ENCODE assay signal across 14 cellular contexts in genomic region chr7:94057955-94058354, GRCh38. TPM values are rescaled to one million over a fixed set of nuclear protein-coding genes. Genes with fewer than 3 reads are reported as not detected.
DNase-seq lines count a peak whose midpoint lies in the region; ATAC-seq and TF ChIP-seq lines count a peak whose summit lies in the region.
"Had no signal": no experiment of that assay in that cellular context is flagged by ENCODE, and none has a peak within 500 bp of the region (broad histone marks: within the 10 kb centered on the region; RNA-seq: fewer than 3 reads in every experiment).

No MANE protein-coding gene starts in this region.

- TF ChIP-seq CTCF in IMR-90 (conservative IDR thresholded peaks at IDR 0.05; ENCODE audit: low read depth, low read length) (no peak), nephron progenitor cell (IDR thresholded peaks at IDR 0.05) (no peak)

- H3K4me3 ChIP-seq in IMR-90 (ENCODE audit: insufficient read depth, low read depth, low read length) = no peak overlapping the region
- H3K4me3 ChIP-seq: HAP-1 had no signal

- no TSS peak for BruUV-seq in IMR-90 (replicated peaks; lab: Mats Ljungman, UMichigan)

- H3K4me1 Mint-ChIP-seq in nephron progenitor cell = peaks cover 90% of the 10 kb centered on the region
- peaks cover 4% of the 10 kb centered on the region for H3K4me1 Mint-ChIP-seq in activated CD4-positive, alpha-beta T cell treated with anti-CD3 and anti-CD28 coated beads, Interleukin-2, amount 10 ng/mL, durations not matched to agents 24 days and 14 days

- in situ Hi-C loops in IMR-90 (cut with MboI; ENCODE audit: low sequenced_read_pairs) = no loop called here

- no peak for TF ChIP-seq POLR2A in IMR-90 (IDR thresholded peaks at IDR 0.05; ENCODE audit: low read depth, low read length)

- H3K4ac ChIP-seq in IMR-90 (ENCODE audit: low read depth, low read length) = peak overlapping the region; percentile 32; the same call in 1 of the 2 replicates

- H3K79me1 ChIP-seq in IMR-90 (ENCODE audit: low read depth in 1 of 2, low read length in 2 of 2) = no peaks in the 10 kb centered on the region

- H3K14ac ChIP-seq in IMR-90 (replicated peaks; ENCODE audit: low read depth, low read length) = no peak overlapping the region

- H3K27me3 ChIP-seq in IMR-90 (ENCODE audit: control insufficient read depth, insufficient read depth, low read length) = no peaks in the 10 kb centered on the region

- peak overlapping the region; percentile 79 for H2BK15ac ChIP-seq in IMR-90 (ENCODE audit: low read depth, low read length)

- H3K18ac ChIP-seq in IMR-90 (ENCODE audit: low read depth, low read length) = peak overlapping the region; percentile 84; the same call in 1 of the 2 replicates

- peak overlapping the region; percentile 70; the same call in 1 of the 2 replicates for H4K5ac ChIP-seq in IMR-90 (ENCODE audit: low read depth, low read length)

- dilution Hi-C loops in IMR-90 (cut with HindIII; ENCODE audit: low sequenced_read_pairs, unreplicated experiment) = no loop called here

- peaks cover 16% of the 10 kb centered on the region for H3K36me3 Mint-ChIP-seq in nephron progenitor cell (ENCODE audit: low read depth)
- no peaks in the 10 kb centered on the region for H3K36me3 Mint-ChIP-seq in activated CD4-positive, alpha-beta T cell treated with anti-CD3 and anti-CD28 coated beads, Interleukin-2, amount 10 ng/mL, durations not matched to agents 24 days and 14 days (ENCODE audit: low read depth)
- H3K36me3 Mint-ChIP-seq: CD4-positive, alpha-beta memory T cell had no signal

- no peak overlapping the region for H3K23ac ChIP-seq in IMR-90 (ENCODE audit: low read depth, low read length)

- ATAC-seq in IMR-90 (ENCODE audit: low read depth) (no peak), GM19463 (IDR thresholded peaks at IDR 0.05; ENCODE audit: unreplicated experiment) (no peak)

- POLR2A ChIA-PET in IMR-90 (lab: Charles Lee; ENCODE audit: unreplicated experiment) = no interaction called here

- TF ChIP-seq RAD21 in IMR-90 (IDR thresholded peaks at IDR 0.05; ENCODE audit: low read length) = no peak

- intact Hi-C loops in IMR-90 (cut with micrococcal nuclease) = no loop called here
- intact Hi-C loops in activated CD4-positive, alpha-beta T cell treated with anti-CD3 and anti-CD28 coated beads, Interleukin-2, amount 10 ng/mL, durations not matched to agents 24 days and 14 days (cut with micrococcal nuclease) = no loop called here

- H3K36me3 ChIP-seq in IMR-90 (ENCODE audit: control insufficient read depth, insufficient read depth, low read length) = no peaks in the 10 kb centered on the region
- H3K36me3 ChIP-seq: HAP-1 had no signal

- H3K4me1 ChIP-seq in IMR-90 (ENCODE audit: control insufficient read depth, insufficient read depth, low read length) = peaks cover 9% of the 10 kb centered on the region; the same call in 1 of the 2 replicates
- H3K4me1 ChIP-seq: HAP-1 had no signal

- CTCF ChIA-PET in IMR-90 (lab: Yijun Ruan, JAX) = no interaction called here

- H3K4me3 Mint-ChIP-seq in nephron progenitor cell = peak overlapping the region; percentile 36
- no peak overlapping the region for H3K4me3 Mint-ChIP-seq in activated CD4-positive, alpha-beta T cell treated with anti-CD3 and anti-CD28 coated beads, Interleukin-2, amount 10 ng/mL, durations not matched to agents 24 days and 14 days
- H3K4me3 Mint-ChIP-seq: CD14-positive monocyte; CD4-positive, alpha-beta memory T cell had no signal

- peak overlapping the region; percentile 48; the same call in 1 of the 2 replicates for H2BK20ac ChIP-seq in IMR-90 (ENCODE audit: low read depth, low read length)

- H3K27me3 Mint-ChIP-seq in nephron progenitor cell (ENCODE audit: low read depth, poor library complexity) = no peaks in the 10 kb centered on the region
- H3K27me3 Mint-ChIP-seq in activated CD4-positive, alpha-beta T cell treated with anti-CD3 and anti-CD28 coated beads, Interleukin-2, amount 10 ng/mL, durations not matched to agents 24 days and 14 days = peaks cover 17% of the 10 kb centered on the region

- peak overlapping the region; percentile 13; the same call in 1 of the 2 replicates for H2BK120ac ChIP-seq in IMR-90 (ENCODE audit: low read depth, low read length)

- H4K20me1 ChIP-seq in IMR-90 (ENCODE audit: insufficient read depth, low read length) = no peaks in the 10 kb centered on the region

- H2BK5ac ChIP-seq in IMR-90 (ENCODE audit: low read depth, low read length, poor library complexity, severe bottlenecking) = peak overlapping the region; percentile 49

- H4K8ac ChIP-seq in IMR-90 (ENCODE audit: low read depth in 2 of 2, low read length in 2 of 2) = peak overlapping the region; percentile 22 to 81

- H3K9me3 Mint-ChIP-seq in nephron progenitor cell = peaks cover 14% of the 10 kb centered on the region
- H3K9me3 Mint-ChIP-seq in activated CD4-positive, alpha-beta T cell treated with anti-CD3 and anti-CD28 coated beads, Interleukin-2, amount 10 ng/mL, durations not matched to agents 24 days and 14 days = peaks cover 4% of the 10 kb centered on the region

- H3K9me3 ChIP-seq in IMR-90 (ENCODE audit: control insufficient read depth, insufficient read depth, low read length) = no peaks in the 10 kb centered on the region
- H3K9me3 ChIP-seq: HAP-1 had no signal

- no peak overlapping the region for H3K27ac ChIP-seq in IMR-90 (ENCODE audit: insufficient read depth, low read length)
- H3K27ac ChIP-seq in epithelial cell of prostate = peak overlapping the region; percentile 85

- no peak overlapping the region for H3K9ac ChIP-seq in IMR-90 (ENCODE audit: low read depth, low read length)

- no CpG with 5 or more reads among the region's 4 CpGs for WGBS in IMR-90 (ENCODE audit: extremely low coverage in 2 of 2, insufficient read length in 1 of 2), 2 experiments

- H3K27ac Mint-ChIP-seq in nephron progenitor cell = peak overlapping the region; percentile 66
- H3K27ac Mint-ChIP-seq in activated CD4-positive, alpha-beta T cell treated with anti-CD3 and anti-CD28 coated beads, Interleukin-2, amount 10 ng/mL, durations not matched to agents 24 days and 14 days = no peak overlapping the region

- H4K91ac ChIP-seq in IMR-90 (ENCODE audit: insufficient read depth, low read depth, low read length) = no peak overlapping the region; the same call in 1 of the 2 replicates

- no peak overlapping the region for H2AK9ac ChIP-seq in IMR-90 (replicated peaks; ENCODE audit: low read depth, low read length, poor library complexity)

- H3K9me1 ChIP-seq in IMR-90 (ENCODE audit: insufficient read depth, low read length) = 0 out of 2 replicates have a peak, but pooled peaks cover 2% of the 10 kb centered on the region

- no peak for DNase-seq in IMR-90
- no peak for DNase-seq in epithelial cell of prostate (ENCODE audit: low read depth, low spot score)
- DNase-seq in nephron progenitor cell = no peak
- DNase-seq in NCI-H1436 treated with DMSO at 0.1 percent for 48 hours (lab: John Stamatoyannopoulos, UW) = no peak
- DNase-seq in hippocampal formation (lab: John Stamatoyannopoulos, UW) = no peak
- DNase-seq in activated CD4-positive, alpha-beta T cell treated with anti-CD3 and anti-CD28 coated beads, Interleukin-2, amount 10 ng/mL, durations not matched to agents 24 days and 14 days = no peak
- DNase-seq: AML-193; CD4-positive, alpha-beta memory T cell; DMS153; DMS79; GF-D8 had no signal

- H2AFZ ChIP-seq in IMR-90 (replicated peaks; ENCODE audit: low read length, poor library complexity) = no peak overlapping the region

- H3K56ac ChIP-seq in IMR-90 (ENCODE audit: extremely low read depth, insufficient read depth, low read length) = no peak overlapping the region; the same call in 1 of the 2 replicates

- H2AK5ac ChIP-seq in IMR-90 (ENCODE audit: low read depth, low read length) = peak overlapping the region; percentile 41

- H3K4me2 ChIP-seq in IMR-90 (ENCODE audit: low read depth, low read length) = no peak overlapping the region

TF ChIP-seq in IMR-90, 13 proteins besides CTCF, POLR2A, EP300 and RAD21 (continues in another document):
- TF ChIP-seq NFE2L2 (IDR thresholded peaks at IDR 0.05; ENCODE audit: low read depth, low read length) (no peak), CEBPB (IDR thresholded peaks at IDR 0.05; ENCODE audit: low read depth, low read length) (no peak), ELK1 (IDR thresholded peaks at IDR 0.05; ENCODE audit: borderline replicate concordance, low read depth, low read length) (no peak), FOS (IDR thresholded peaks at IDR 0.05; ENCODE audit: low read depth, low read length) (no peak), MXI1 (IDR thresholded peaks at IDR 0.05; ENCODE audit: borderline replicate concordance, low read depth, low read length) (no peak), SMC3 (IDR thresholded peaks at IDR 0.05; ENCODE audit: low read depth, low read length) (no peak), RCOR1 (IDR thresholded peaks at IDR 0.05; ENCODE audit: insufficient replicate concordance, low read length) (no peak), MAZ (IDR thresholded peaks at IDR 0.05; ENCODE audit: borderline replicate concordance, low read depth, low read length) (no peak), BHLHE40 (IDR thresholded peaks at IDR 0.05; ENCODE audit: low read depth, low read length) (no peak), MAFK (IDR thresholded peaks at IDR 0.05; ENCODE audit: low read depth, low read length) (no peak), USF2 (IDR thresholded peaks at IDR 0.05; ENCODE audit: low read depth, low read length) (no peak), RFX5 (IDR thresholded peaks at IDR 0.05; ENCODE audit: low read depth, low read length) (no peak)

RNA-seq across cellular contexts. Expression of gene BET1, which starts 53.8 kb away (rescaled TPM):
- total RNA-seq in IMR-90 (2012; rRNA removed) = 9.9 and 36.4 TPM in 2 replicates
- polyA plus RNA-seq in IMR-90 (2012; rRNA removed) = 21.6 and 33.2 TPM in 2 replicates
- polyA plus RNA-seq in IMR-90 (2012; cell fraction: cytosol; rRNA removed) = 4.5 and 8.7 TPM in 2 replicates
- 1.8 and 10.5 TPM in 2 replicates for polyA plus RNA-seq in IMR-90 (2012; cell fraction: nucleus; rRNA removed; ENCODE audit: low replicate concordance)
- total RNA-seq in activated CD4-positive, alpha-beta T cell treated with anti-CD3 and anti-CD28 coated beads, Interleukin-2, amount 10 ng/mL, durations not matched to agents 24 days and 14 days = 19.1 and 20.0 TPM in 2 replicates
